In genomic region chr9:137550241-137550621, GRCh38 we compare ENCODE assay signal across 8 cellular contexts. TPM values are rescaled to one million over a fixed set of nuclear protein-coding genes. Genes with fewer than 3 reads are reported as not detected.
DNase-seq lines count a peak whose midpoint lies in the region; ATAC-seq and TF ChIP-seq lines count a peak whose summit lies in the region.

TSS of gene PNPLA7 (minus strand) at chr9:137550402. CDS start at chr9:137550197, 205 bp downstream.

- H3K9me3 ChIP-seq in cardiac muscle cell (ENCODE audit: low read depth) (no peaks in the 10 kb centered on the region), uterus (no peaks in the 10 kb centered on the region)

- ATAC-seq in omental fat pad (ENCODE audit: low FRiP score) (peak; percentile 59), GM19452 (IDR thresholded peaks at IDR 0.05; ENCODE audit: unreplicated experiment) (no peak)

- TF ChIP-seq CTCF in NB4 (IDR thresholded peaks at IDR 0.05; ENCODE audit: low read depth, low read length): no peak
- TF ChIP-seq CTCF in cardiac muscle cell (IDR thresholded peaks at IDR 0.05; ENCODE audit: low read depth, low read length): no peak
- TF ChIP-seq CTCF in omental fat pad (IDR thresholded peaks at IDR 0.05): no peak
- TF ChIP-seq CTCF in uterus (IDR thresholded peaks at IDR 0.05): no peak

- TF ChIP-seq POLR2A in NB4 (IDR thresholded peaks at IDR 0.05; ENCODE audit: extremely low read depth, insufficient read length) (no peak), uterus (IDR thresholded peaks at IDR 0.05) (peak in 1 of 2 donors; percentile 19)

- intact Hi-C loops in uterus (cut with DNase I; ENCODE audit: low total_unique reads): no loop called here

- peak within 1 kb of the TSS; percentile 87 for H3K27ac ChIP-seq in cardiac muscle cell
- peak within 1 kb of the TSS; percentile 86 to 87 for H3K27ac ChIP-seq in uterus

- H3K4me3 ChIP-seq in NB4 (ENCODE audit: low read depth, low read length) (peak within 1 kb of the TSS; percentile 47), cardiac muscle cell (peak within 1 kb of the TSS; percentile 53), uterus (peak within 1 kb of the TSS; percentile 63 to 76)

- H3K27me3 ChIP-seq in cardiac muscle cell (no peaks in the 10 kb centered on the region), uterus (no peaks in the 10 kb centered on the region)

- DNase-seq in EL: peak; percentile 66
- peak; percentile 72 for DNase-seq in NB4 (ENCODE audit: low read depth)
- peak; percentile 46 for DNase-seq in SKM-1 (lab: John Stamatoyannopoulos, UW; ENCODE audit: unreplicated experiment)
- DNase-seq in amygdala (lab: John Stamatoyannopoulos, UW): peak in 53 of 56 donors; percentile 21 to 91 (median 74)
- DNase-seq in cardiac muscle cell (ENCODE audit: low read depth in 1 of 2, low spot score in 1 of 2): peak; percentile 88 to 89
- peak; percentile 51 for DNase-seq in omental fat pad (ENCODE audit: low spot score)
- peak; percentile 84 to 87 for DNase-seq in uterus

- H3K4me1 ChIP-seq in cardiac muscle cell (ENCODE audit: low read depth) (peaks cover 6% of the 10 kb centered on the region), uterus (peaks cover 0 to 5% of the 10 kb centered on the region in 2 donors)

- H3K36me3 ChIP-seq in cardiac muscle cell (peaks cover 10% of the 10 kb centered on the region), uterus (no peaks in the 10 kb centered on the region)

RNA-seq across cellular contexts. Expression of gene PNPLA7, which starts in this region (rescaled TPM):
- total RNA-seq in cardiac muscle cell (1.1 and 3.6 TPM in 2 replicates), omental fat pad (10 to 100 TPM in 3 of 4 donors, 1 to 10 TPM in 1; 7.1 to 23.1 (median 13.9) TPM), uterus (10 to 100 TPM in 1 of 4 donors, 1 to 10 TPM in 2, under 1 TPM in 1; 0.26 to 25.7 (median 3.4) TPM)
- 1.4 and 1.6 TPM in 2 replicates for polyA plus RNA-seq in cardiac muscle cell
